1 cellular context compared by ENCODE assay signal in genomic region chr6:20810732-20811111, GRCh38.
TF ChIP-seq lines count a peak whose summit lies in the region.

No MANE protein-coding gene starts in this region.

TF ChIP-seq in HCT116, 20 proteins besides CTCF, POLR2A, EP300 and RAD21 (continued from another document):
- TF ChIP-seq EGR1 (IDR thresholded peaks at IDR 0.05; ENCODE audit: low read depth) (no peak), ZFX (IDR thresholded peaks at IDR 0.05) (no peak), YY1 (IDR thresholded peaks at IDR 0.05; ENCODE audit: extremely low read depth, insufficient replicate concordance, low read depth, low read length) (no peak), POLR2AphosphoS5 (IDR thresholded peaks at IDR 0.05; ENCODE audit: low read depth, low read length) (no peak), REST (IDR thresholded peaks at IDR 0.05; ENCODE audit: low read depth) (no peak), TCF7L2 (IDR thresholded peaks at IDR 0.05; ENCODE audit: borderline replicate concordance, extremely low read depth, insufficient read depth, insufficient read length) (no peak), MAX (IDR thresholded peaks at IDR 0.05) (no peak), FOSL1 (IDR thresholded peaks at IDR 0.05; ENCODE audit: low read depth) (no peak), EZH2phosphoT487 (IDR thresholded peaks at IDR 0.05; ENCODE audit: borderline replicate concordance) (no peak), SRF (IDR thresholded peaks at IDR 0.05; ENCODE audit: low read depth) (no peak), CEBPB (IDR thresholded peaks at IDR 0.05; ENCODE audit: low read depth) (no peak), CBX3 (IDR thresholded peaks at IDR 0.05; ENCODE audit: low read depth) (no peak), ZNF274 (IDR thresholded peaks at IDR 0.05; ENCODE audit: low read depth, low read length) (no peak), SIN3A (IDR thresholded peaks at IDR 0.05; ENCODE audit: low read depth) (no peak), ZBTB33 (IDR thresholded peaks at IDR 0.05; ENCODE audit: extremely low read depth, insufficient replicate concordance, low read length) (no peak), JUND (IDR thresholded peaks at IDR 0.05) (no peak), ELF1 (IDR thresholded peaks at IDR 0.05; ENCODE audit: borderline replicate concordance, low read depth) (no peak), EZH2 (IDR thresholded peaks at IDR 0.05) (no peak)
